ENCODE assay signal across 30 cellular contexts in the genomic region with DNA sequence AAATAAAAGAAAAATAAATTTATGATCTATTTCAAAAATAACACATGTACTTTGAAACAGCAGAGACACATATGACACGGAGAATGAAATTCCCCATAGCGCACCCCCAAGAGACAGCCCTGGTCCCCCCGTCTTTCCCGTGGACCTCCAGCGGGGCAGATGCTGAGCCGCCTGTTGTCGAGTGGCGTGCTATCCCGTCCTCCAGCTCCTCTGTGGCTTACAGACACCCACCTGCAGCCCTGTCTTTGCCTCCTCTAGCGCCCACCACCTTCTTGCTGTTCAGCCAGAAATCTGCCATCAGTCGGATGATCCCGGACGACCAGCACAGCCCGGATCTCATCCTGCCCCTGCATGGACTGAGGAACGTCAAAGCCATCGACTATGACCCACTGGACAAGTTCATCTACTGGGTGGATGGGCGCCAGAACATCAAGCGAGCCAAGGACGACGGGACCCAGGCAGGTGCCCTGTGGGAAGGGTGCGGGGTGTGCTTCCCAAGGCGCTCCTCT.
"Had no signal": no experiment of that assay in that cellular context is flagged by ENCODE, and none has a peak within 500 bp of the region (broad histone marks: within the 10 kb centered on the region; RNA-seq: fewer than 3 reads in every experiment).

No MANE protein-coding gene starts in this region.

- H3K4me1 ChIP-seq: ascending aorta, breast epithelium had no signal

- H3K27me3 ChIP-seq: ascending aorta, breast epithelium, cardiac muscle cell, dorsolateral prefrontal cortex, gastroesophageal sphincter had no signal

- H3K4me1 Mint-ChIP-seq: activated CD4-positive, alpha-beta T cell treated with anti-CD3 and anti-CD28 coated beads, Interleukin-2, amount 10 ng/mL, durations not matched to agents 24 days and 14 days; activated naive CD4-positive, alpha-beta T cell treated with anti-CD3 and anti-CD28 coated beads, Interleukin-2, amount 10 ng/mL, durations not matched to agents 7 days and 5 days; brain had no signal

- H3K27ac ChIP-seq: ascending aorta, breast epithelium, cardiac muscle cell, coronary artery, dorsolateral prefrontal cortex, gastroesophageal sphincter had no signal

- H3K4me3 Mint-ChIP-seq: activated CD4-positive, alpha-beta memory T cell treated with anti-CD3 and anti-CD28 coated beads for 36 hours; activated CD4-positive, alpha-beta T cell treated with anti-CD3 and anti-CD28 coated beads for 36 hours; activated CD4-positive, alpha-beta T cell treated with anti-CD3 and anti-CD28 coated beads, Interleukin-2, amount 10 ng/mL, durations not matched to agents 24 days and 14 days; activated CD8-positive, alpha-beta memory T cell treated with anti-CD3 and anti-CD28 coated beads, Interleukin-2, amount 10 ng/mL, durations not matched to agents 7 days and 5 days; activated CD8-positive, alpha-beta T cell treated with anti-CD3 and anti-CD28 coated beads, Interleukin-2, amount 10 ng/mL, durations not matched to agents 7 days and 5 days; activated naive CD4-positive, alpha-beta T cell treated with anti-CD3 and anti-CD28 coated beads, Interleukin-2, amount 10 ng/mL, durations not matched to agents 7 days and 5 days; activated naive CD8-positive, alpha-beta T cell treated with anti-CD3 and anti-CD28 coated beads, Interleukin-2, amount 10 ng/mL, durations not matched to agents 7 days and 5 days; brain; dendritic cell treated with granulocyte-macrophage colony-stimulating factor and Interleukin-4, amounts not matched to agents 40 ng/mL and 50 ng/mL, for 4 days; endodermal cell had no signal

- H3K9me3 ChIP-seq: ascending aorta, breast epithelium, gastroesophageal sphincter had no signal

- H3K9me3 Mint-ChIP-seq: activated CD4-positive, alpha-beta memory T cell treated with anti-CD3 and anti-CD28 coated beads for 36 hours; activated CD4-positive, alpha-beta T cell treated with anti-CD3 and anti-CD28 coated beads, Interleukin-2, amount 10 ng/mL, durations not matched to agents 24 days and 14 days; activated naive CD4-positive, alpha-beta T cell treated with anti-CD3 and anti-CD28 coated beads, Interleukin-2, amount 10 ng/mL, durations not matched to agents 7 days and 5 days; activated naive CD4-positive, alpha-beta T cell treated with anti-CD3 and anti-CD28 coated beads, Interleukin-2, amount 50 U/mL, for 72 hours; activated T-cell treated with anti-CD3 and anti-CD28 coated beads, Interleukin-2, amount 50 U/mL, for 72 hours; brain; dendritic cell treated with granulocyte-macrophage colony-stimulating factor and Interleukin-4, amounts not matched to agents 40 ng/mL and 50 ng/mL, for 4 days had no signal

- H3K27ac Mint-ChIP-seq: activated CD4-positive, alpha-beta memory T cell treated with anti-CD3 and anti-CD28 coated beads for 36 hours; activated CD4-positive, alpha-beta T cell treated with anti-CD3 and anti-CD28 coated beads for 36 hours; activated CD4-positive, alpha-beta T cell treated with anti-CD3 and anti-CD28 coated beads, Interleukin-2, amount 10 ng/mL, durations not matched to agents 24 days and 14 days; activated CD8-positive, alpha-beta memory T cell treated with anti-CD3 and anti-CD28 coated beads, Interleukin-2, amount 10 ng/mL, durations not matched to agents 7 days and 5 days; activated CD8-positive, alpha-beta T cell treated with anti-CD3 and anti-CD28 coated beads, Interleukin-2, amount 10 ng/mL, durations not matched to agents 7 days and 5 days; activated naive CD4-positive, alpha-beta T cell treated with anti-CD3 and anti-CD28 coated beads, Interleukin-2, amount 10 ng/mL, durations not matched to agents 7 days and 5 days; activated naive CD4-positive, alpha-beta T cell treated with anti-CD3 and anti-CD28 coated beads, Interleukin-2, amount 50 U/mL, for 72 hours; activated naive CD8-positive, alpha-beta T cell treated with anti-CD3 and anti-CD28 coated beads, Interleukin-2, amount 10 ng/mL, durations not matched to agents 7 days and 5 days; activated T-cell treated with anti-CD3 and anti-CD28 coated beads, Interleukin-2, amount 50 U/mL, for 72 hours; dendritic cell treated with granulocyte-macrophage colony-stimulating factor and Interleukin-4, amounts not matched to agents 40 ng/mL and 50 ng/mL, for 4 days; endodermal cell had no signal

- ATAC-seq: activated CD8-positive, alpha-beta memory T cell treated with anti-CD3 and anti-CD28 coated beads, Interleukin-2, amount 10 ng/mL, durations not matched to agents 7 days and 5 days; activated CD8-positive, alpha-beta T cell treated with anti-CD3 and anti-CD28 coated beads, Interleukin-2, amount 10 ng/mL, durations not matched to agents 7 days and 5 days; activated naive CD4-positive, alpha-beta T cell treated with anti-CD3 and anti-CD28 coated beads, Interleukin-2, amount 50 U/mL, for 72 hours; esophagus mucosa; gastroesophageal sphincter had no signal

- H3K36me3 Mint-ChIP-seq: activated CD4-positive, alpha-beta memory T cell treated with anti-CD3 and anti-CD28 coated beads for 36 hours; activated naive CD4-positive, alpha-beta T cell treated with anti-CD3 and anti-CD28 coated beads, Interleukin-2, amount 50 U/mL, for 72 hours had no signal

- DNase-seq: activated CD4-positive, alpha-beta memory T cell treated with anti-CD3 and anti-CD28 coated beads for 36 hours; activated CD4-positive, alpha-beta T cell treated with anti-CD3 and anti-CD28 coated beads for 36 hours; activated CD4-positive, alpha-beta T cell treated with anti-CD3 and anti-CD28 coated beads, Interleukin-2, amount 10 ng/mL, durations not matched to agents 24 days and 14 days; activated CD4-positive, CD25-positive, alpha-beta regulatory T cell; activated CD4-positive, CD25-positive, alpha-beta regulatory T cell treated with anti-CD3 and anti-CD28 coated beads, Interleukin-2, amount 50 U/mL, for 72 hours; activated CD8-positive, alpha-beta memory T cell treated with anti-CD3 and anti-CD28 coated beads, Interleukin-2, amount 10 ng/mL, durations not matched to agents 7 days and 5 days; activated CD8-positive, alpha-beta memory T cell treated with anti-CD3 and anti-CD28 coated beads, Interleukin-2, amount 50 U/mL, for 4 hours; activated CD8-positive, alpha-beta T cell treated with anti-CD3 and anti-CD28 coated beads, Interleukin-2, amount 10 ng/mL, durations not matched to agents 7 days and 5 days; activated gamma-delta T cell; activated naive CD4-positive, alpha-beta T cell; activated naive CD4-positive, alpha-beta T cell treated with anti-CD3 and anti-CD28 coated beads, Interleukin-2, amount 10 ng/mL, durations not matched to agents 7 days and 5 days; activated naive CD8-positive, alpha-beta T cell treated with anti-CD3 and anti-CD28 coated beads, Interleukin-2, amount 10 ng/mL, durations not matched to agents 7 days and 5 days; activated T-cell treated with anti-CD3 and anti-CD28 coated beads, Interleukin-2, amount 50 U/mL, for 1 hour; activated T-cell treated with anti-CD3 and anti-CD28 coated beads, Interleukin-2, amount 50 U/mL, for 72 hours; central memory CD4-positive, alpha-beta T cell; cerebellar nuclear complex; dorsolateral prefrontal cortex; effector memory CD4-positive, alpha-beta T cell; endodermal cell; foreskin melanocyte; T-helper 2 cell had no signal

- H3K27me3 Mint-ChIP-seq: activated CD4-positive, alpha-beta memory T cell treated with anti-CD3 and anti-CD28 coated beads for 36 hours; activated CD4-positive, alpha-beta T cell treated with anti-CD3 and anti-CD28 coated beads for 36 hours; activated CD4-positive, alpha-beta T cell treated with anti-CD3 and anti-CD28 coated beads, Interleukin-2, amount 10 ng/mL, durations not matched to agents 24 days and 14 days; activated CD8-positive, alpha-beta memory T cell treated with anti-CD3 and anti-CD28 coated beads, Interleukin-2, amount 10 ng/mL, durations not matched to agents 7 days and 5 days; activated naive CD4-positive, alpha-beta T cell treated with anti-CD3 and anti-CD28 coated beads, Interleukin-2, amount 10 ng/mL, durations not matched to agents 7 days and 5 days; activated naive CD8-positive, alpha-beta T cell treated with anti-CD3 and anti-CD28 coated beads, Interleukin-2, amount 10 ng/mL, durations not matched to agents 7 days and 5 days; brain; dendritic cell treated with granulocyte-macrophage colony-stimulating factor and Interleukin-4, amounts not matched to agents 40 ng/mL and 50 ng/mL, for 4 days had no signal

- H3K4me3 ChIP-seq: ascending aorta, breast epithelium, cardiac muscle cell, coronary artery, dorsolateral prefrontal cortex, gastroesophageal sphincter had no signal
